In the genomic region with DNA sequence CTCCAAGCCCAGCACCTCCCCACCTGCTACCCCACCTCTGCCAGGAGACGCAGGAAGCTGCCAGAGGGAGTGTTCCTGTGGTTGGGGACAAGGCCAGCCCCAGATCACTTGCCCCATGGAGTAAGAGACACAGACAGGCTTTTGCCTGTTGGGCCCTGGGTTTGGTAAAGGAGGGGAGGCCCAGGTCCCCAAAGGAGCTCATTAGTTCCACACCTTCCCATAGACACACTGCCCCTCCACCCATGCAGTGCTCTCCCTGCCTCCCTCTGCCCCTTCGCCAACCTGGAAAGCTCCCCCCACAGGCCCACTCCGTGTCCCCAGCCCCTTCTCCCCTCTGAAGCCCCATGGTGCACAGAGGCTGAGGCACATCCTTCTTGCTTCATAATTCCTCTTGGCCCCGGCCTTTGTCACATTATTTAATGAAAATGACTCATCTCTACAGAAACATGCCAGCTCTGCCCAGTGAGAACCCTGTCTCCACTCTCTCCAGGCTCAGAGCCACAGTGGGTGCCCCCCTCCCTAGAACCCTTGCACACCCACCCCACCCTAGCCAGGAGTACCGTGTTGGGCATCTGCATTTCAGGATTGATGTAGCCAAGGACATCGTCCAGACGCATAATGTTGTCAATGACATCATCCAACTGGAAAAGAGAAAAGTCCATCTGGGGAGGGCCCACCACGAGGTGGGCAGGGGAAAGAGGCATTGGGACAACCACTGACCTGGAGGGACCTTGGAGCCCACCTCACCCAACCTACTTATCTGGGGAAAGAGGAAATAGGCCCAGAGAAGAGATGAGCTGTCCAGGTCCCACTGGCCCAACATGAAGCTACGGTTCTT, we compare ENCODE assay signal across 20 cellular contexts. TPM values are rescaled to one million over a fixed set of nuclear protein-coding genes. Genes with fewer than 3 reads are reported as not detected.
A peak's percentile ranks its signal among the peaks of the same experiment; 100 is the strongest.
DNase-seq lines count a peak whose midpoint lies in the region; ATAC-seq and TF ChIP-seq lines count a peak whose summit lies in the region.
"Had no signal": no experiment of that assay in that cellular context is flagged by ENCODE, and none has a peak within 500 bp of the region (broad histone marks: within the 10 kb centered on the region; RNA-seq: fewer than 3 reads in every experiment).

No MANE protein-coding gene starts in this region.

- peaks cover 59% of the 10 kb centered on the region for H3K36me3 ChIP-seq in left ventricle myocardium inferior
- H3K36me3 ChIP-seq in heart right ventricle = peaks cover 0 to 70% (median 41%) of the 10 kb centered on the region in 9 donors
- peaks cover 0 to 6% of the 10 kb centered on the region in 2 donors for H3K36me3 ChIP-seq in aorta (ENCODE audit: control insufficient read depth in 1 of 2, insufficient read depth in 2 of 2, low read length in 1 of 2)

- no peak overlapping the region for H3K4me3 ChIP-seq in left ventricle myocardium inferior
- no peak overlapping the region for H3K4me3 ChIP-seq in heart right ventricle
- H3K4me3 ChIP-seq in cardiac fibroblast (replicated peaks in 1 of 2; ENCODE audit: low read depth in 2 of 2, low read length in 2 of 2) = no peak overlapping the region
- H3K4me3 ChIP-seq in aorta (ENCODE audit: low read length in 2 of 2) = no peak overlapping the region
- H3K4me3 ChIP-seq: esophagus muscularis mucosa had no signal

- H3K4me1 ChIP-seq in left ventricle myocardium inferior = peaks cover 41% of the 10 kb centered on the region
- H3K4me1 ChIP-seq in heart right ventricle = peaks cover 0 to 43% (median 19%) of the 10 kb centered on the region in 9 donors
- H3K4me1 ChIP-seq in aorta (ENCODE audit: control insufficient read depth in 1 of 2, insufficient read depth in 2 of 2, low read length in 2 of 2) = no peaks in the 10 kb centered on the region

- 66 to 69% methylated on average over 9 of the region's 9 CpGs for WGBS in heart right ventricle, 2 donors
- 53 to 56% methylated on average over 9 of the region's 9 CpGs for WGBS in aorta, 2 donors

- H3K27me3 ChIP-seq in left ventricle myocardium inferior (ENCODE audit: low read depth) (no peaks in the 10 kb centered on the region), heart right ventricle (no peaks in the 10 kb centered on the region), aorta (ENCODE audit: control insufficient read depth in 1 of 2, insufficient read depth in 2 of 2, low read length in 1 of 2) (no peaks in the 10 kb centered on the region)
- H3K27me3 ChIP-seq: esophagus muscularis mucosa had no signal

- no peaks in the 10 kb centered on the region for H3K9me3 ChIP-seq in left ventricle myocardium inferior (replicated peaks)
- H3K9me3 ChIP-seq in heart right ventricle = no peaks in the 10 kb centered on the region
- H3K9me3 ChIP-seq in aorta (ENCODE audit: control insufficient read depth, low read length) = no peaks in the 10 kb centered on the region
- H3K9me3 ChIP-seq: esophagus muscularis mucosa had no signal

- intact Hi-C loops in left ventricle myocardium inferior (cut with micrococcal nuclease) = loop anchor here (10.0 kb wide), 1 partner anchor 225 kb away; no protein-coding TSS in a partner anchor
- intact Hi-C loops in heart right ventricle (cut with DNase I) = loop anchor here in 6 of 10 donors (10.0 kb wide), 3 partner anchors 85 to 225 kb away; a partner anchor contains a TSS
- intact Hi-C loops in aorta (cut with DNase I) = loop anchor here in 1 of 2 donors (10.0 kb wide), 1 partner anchor 265 kb away; no protein-coding TSS in a partner anchor

- ATAC-seq in heart right ventricle (no peak), aorta (ENCODE audit: low FRiP score) (no peak), GM18870 (IDR thresholded peaks at IDR 0.05; ENCODE audit: unreplicated experiment) (no peak), GM21423 (IDR thresholded peaks at IDR 0.05; ENCODE audit: unreplicated experiment) (no peak)
- ATAC-seq: naive thymus-derived CD4-positive, alpha-beta T cell had no signal

- peak overlapping the region; percentile 46 for H3K27ac ChIP-seq in left ventricle myocardium inferior (replicated peaks)
- H3K27ac ChIP-seq in heart right ventricle = peak overlapping the region in 3 of 10 donors; percentile 26 to 57 (median 39)
- no peak overlapping the region for H3K27ac ChIP-seq in aorta (ENCODE audit: low read depth in 1 of 2, low read length in 2 of 2)
- H3K27ac ChIP-seq: esophagus muscularis mucosa had no signal

- DNase-seq in left ventricle myocardium inferior (no peak), heart right ventricle (no peak), cardiac fibroblast (ENCODE audit: low read depth in 2 of 2) (peak; percentile 33 to 52), lung microvascular endothelial cell (ENCODE audit: low read depth in 2 of 2) (peak; percentile 26 to 32), aorta (peak; percentile 29 to 41), NAMALWA (ENCODE audit: low spot score) (no peak)
- DNase-seq: activated CD4-positive, alpha-beta T cell treated with anti-CD3 and anti-CD28 coated beads, Interleukin-2, amount 10 ng/mL, durations not matched to agents 7 days and 5 days; DND-41; Karpas-422; naive thymus-derived CD4-positive, alpha-beta T cell; NCI-H2171 had no signal

- TF ChIP-seq CTCF in left ventricle myocardium inferior (IDR thresholded peaks at IDR 0.05; ENCODE audit: borderline replicate concordance) (no peak), heart right ventricle (IDR thresholded peaks at IDR 0.05) (no peak), cardiac fibroblast (IDR thresholded peaks at IDR 0.05; ENCODE audit: low read depth, low read length) (no peak)

RNA-seq across cellular contexts. Expression of a gene that starts 46.0 kb away (rescaled TPM):
- total RNA-seq in left ventricle myocardium inferior (39.9 TPM), heart right ventricle (10 to 100 TPM; 29.2 to 47.0 (median 39.6) TPM), lung microvascular endothelial cell (5.0 and 6.0 TPM in 2 replicates), aorta (10 to 100 TPM; 22.2 to 32.1 TPM)
- polyA plus RNA-seq in heart right ventricle (10 to 100 TPM; 36.9 to 52.3 TPM), aorta (10 to 100 TPM in 1 of 2 donors, 1 to 10 TPM in 1; 7.3 to 20.9 TPM)

RNA-seq across cellular contexts. Expression of a gene that starts 51.1 kb away (rescaled TPM):
- total RNA-seq in left ventricle myocardium inferior (0.77 TPM), heart right ventricle (1 to 10 TPM in 6 of 10 donors, under 1 TPM in 4; 0.34 to 2.7 (median 1.2) TPM), lung microvascular endothelial cell (44.0 and 49.5 TPM in 2 replicates), aorta (10 to 100 TPM in 1 of 2 donors, 1 to 10 TPM in 1; 9.3 to 22.3 TPM)
- polyA plus RNA-seq in heart right ventricle (1 to 10 TPM; 1.2 to 4.4 TPM), aorta (1 to 10 TPM in 1 of 2 donors, under 1 TPM in 1; 0.13 to 5.4 TPM)
- total RNA-seq: activated CD4-positive, alpha-beta T cell treated with anti-CD3 and anti-CD28 coated beads, Interleukin-2, amount 10 ng/mL, durations not matched to agents 7 days and 5 days; activated T-helper 2 cell treated with anti-CD3 and anti-CD28 coated beads, Interferon-gamma antibody, Interleukin-2, Interleukin-4, amounts not matched to agents 10 μg/mL and 5 μg/mL and 100 μg/mL, durations not matched to agents 14 hours and 24 hours and 36 hours; naive thymus-derived CD4-positive, alpha-beta T cell; T-helper 1 cell treated with Interleukin-12 subunit alpha and Interleukin-12 subunit beta and Interleukin-4 antibody, amounts not matched to agents 30 ng/mL and 1 ng/mL, for 36 hours had no signal
- polyA plus RNA-seq: naive thymus-derived CD4-positive, alpha-beta T cell had no signal

RNA-seq across cellular contexts. Expression of a gene that starts 57.8 kb away (rescaled TPM):
- not detected for total RNA-seq in left ventricle myocardium inferior
- not detected for total RNA-seq in heart right ventricle
- polyA plus RNA-seq in heart right ventricle = 1 to 10 TPM in 1 of 2 donors, under 1 TPM in 1; 0.58 to 2.0 TPM
- not detected in 2 replicates for total RNA-seq in lung microvascular endothelial cell
- under 1 TPM; 0.33 to 0.65 TPM for total RNA-seq in aorta
- 1 to 10 TPM; 1.1 to 2.5 TPM for polyA plus RNA-seq in aorta
- total RNA-seq: activated CD4-positive, alpha-beta T cell treated with anti-CD3 and anti-CD28 coated beads, Interleukin-2, amount 10 ng/mL, durations not matched to agents 7 days and 5 days; activated T-helper 2 cell treated with anti-CD3 and anti-CD28 coated beads, Interferon-gamma antibody, Interleukin-2, Interleukin-4, amounts not matched to agents 10 μg/mL and 5 μg/mL and 100 μg/mL, durations not matched to agents 14 hours and 24 hours and 36 hours; cardiac septum; naive thymus-derived CD4-positive, alpha-beta T cell; T-helper 1 cell treated with Interleukin-12 subunit alpha and Interleukin-12 subunit beta and Interleukin-4 antibody, amounts not matched to agents 30 ng/mL and 1 ng/mL, for 36 hours; urinary bladder had no signal
- polyA plus RNA-seq: AG04450; keratinocyte; naive thymus-derived CD4-positive, alpha-beta T cell; urinary bladder had no signal

Comparison
In these comparisons a context has a peak if more than half of its experiments do, and no peak if none do; other contexts are left out.
1. DNase-seq: peak in cardiac fibroblast (2 of 2), lung microvascular endothelial cell (2 of 2) and aorta (2 of 2); none in left ventricle myocardium inferior (single experiment), heart right ventricle (0 of 2) and NAMALWA (single experiment).